7 cellular contexts compared by ENCODE assay signal in genomic region chr17:29568331-29569244, GRCh38. TPM values are rescaled to one million over a fixed set of nuclear protein-coding genes. Genes with fewer than 3 reads are reported as not detected.
A peak's percentile ranks its signal among the peaks of the same experiment; 100 is the strongest.
DNase-seq lines count a peak whose midpoint lies in the region; ATAC-seq and TF ChIP-seq lines count a peak whose summit lies in the region.

Gene TP53I13, plus strand, starts transcription at chr17:29568701. Its CDS starts 58 bp downstream, at chr17:29568759.

- DNase-seq in NCI-H510A (lab: John Stamatoyannopoulos, UW): peak; percentile 79
- peak; percentile 93 to 94 for DNase-seq in activated CD4-positive, alpha-beta T cell treated with anti-CD3 and anti-CD28 coated beads for 4 hours
- peak; percentile 74 for DNase-seq in choroid plexus epithelial cell (ENCODE audit: low read depth)
- DNase-seq in left colon: peak; percentile 90 to 94
- DNase-seq in stimulated activated CD4-positive, alpha-beta T cell treated with anti-CD3 and anti-CD28 coated beads, Interleukin-2, amount 100 ng/mL, for 48 hours: peak; percentile 80 to 84

- TF ChIP-seq CTCF in choroid plexus epithelial cell (conservative IDR thresholded peaks at IDR 0.05; ENCODE audit: low read depth, low read length): no peak

- H3K4me3 ChIP-seq in choroid plexus epithelial cell (ENCODE audit: low read depth, low read length): peak within 1 kb of the TSS; percentile 74

- ATAC-seq in GM18508 (IDR thresholded peaks at IDR 0.05; ENCODE audit: insufficient read depth, unreplicated experiment) (peak; percentile 20), HG03066 (IDR thresholded peaks at IDR 0.05; ENCODE audit: low read depth, unreplicated experiment) (peak; percentile 37), left colon (peak; percentile 55)

- intact Hi-C loops in left colon (cut with DNase I, micrococcal nuclease): no loop called here

RNA-seq across cellular contexts. Expression of gene TP53I13, which starts in this region (rescaled TPM):
- total RNA-seq in left colon: 10 to 100 TPM; 58.3 to 62.7 TPM

Comparison
In these comparisons a context has a peak if more than half of its experiments do, and no peak if none do; other contexts are left out.
1. Peak in every context shown above with its lines: DNase-seq, ATAC-seq and H3K4me3 ChIP-seq.